9 cellular contexts compared by ENCODE assay signal in genomic region chr4:120517966-120518365, GRCh38.
DNase-seq lines count a peak whose midpoint lies in the region; ATAC-seq and TF ChIP-seq lines count a peak whose summit lies in the region.
"Had no signal": no experiment of that assay in that cellular context is flagged by ENCODE, and none has a peak within 500 bp of the region (broad histone marks: within the 10 kb centered on the region; RNA-seq: fewer than 3 reads in every experiment).

No MANE protein-coding gene starts in this region.

- H3K4me3 ChIP-seq in body of pancreas = peak overlapping the region in 1 of 2 donors; percentile 5

- intact Hi-C loops in body of pancreas (cut with DNase I) = no loop called here

- no peaks in the 10 kb centered on the region for H3K36me3 ChIP-seq in body of pancreas (replicated peaks in 1 of 2; ENCODE audit: insufficient read depth in 1 of 2, low read depth in 2 of 2)

- peak; percentile 31 for DNase-seq in AG09319 (ENCODE audit: extremely low read depth, low read depth)
- peak; percentile 47 for DNase-seq in HK-2 (ENCODE audit: unreplicated experiment)
- DNase-seq in body of pancreas = peak; percentile 59 to 69 (median 64)
- DNase-seq in lung microvascular endothelial cell (ENCODE audit: low read depth in 2 of 2) = peak; percentile 94 to 96
- no peak for DNase-seq in DMS114 treated with DMSO at 0.1 percent for 48 hours (lab: John Stamatoyannopoulos, UW; ENCODE audit: unreplicated experiment)
- no peak for DNase-seq in NCI-H187 (lab: John Stamatoyannopoulos, UW)
- no peak for DNase-seq in activated CD4-positive, alpha-beta T cell treated with anti-CD3 and anti-CD28 coated beads, Interleukin-2, amount 50 U/mL, for 1 hour

- ATAC-seq in body of pancreas (peak; percentile 98), HG03457 (IDR thresholded peaks at IDR 0.05; ENCODE audit: unreplicated experiment) (no peak)
- ATAC-seq: Panc1 had no signal

- H3K4me1 ChIP-seq in body of pancreas = no peaks in the 10 kb centered on the region

- no peak for TF ChIP-seq POLR2A in body of pancreas (IDR thresholded peaks at IDR 0.05)

- 41% methylated on average over 3 of the region's 3 CpGs for WGBS in body of pancreas, 2 donors

- H3K9me3 ChIP-seq in body of pancreas = peaks cover 0 to 4% (median 0%) of the 10 kb centered on the region in 3 donors

- H3K27me3 ChIP-seq in body of pancreas = no peaks in the 10 kb centered on the region

- H3K27ac ChIP-seq in body of pancreas = no peak overlapping the region

- TF ChIP-seq CTCF in AG09319 (IDR thresholded peaks at IDR 0.05; ENCODE audit: low read depth, low read length) (no peak), body of pancreas (IDR thresholded peaks at IDR 0.05) (no peak)

Comparison
In these comparisons a context has a peak if more than half of its experiments do, and no peak if none do; other contexts are left out.
1. DNase-seq: peak in AG09319 (single experiment), HK-2 (single experiment), body of pancreas (4 of 4) and lung microvascular endothelial cell (2 of 2); none in DMS114 treated with DMSO at 0.1 percent for 48 hours (single experiment), NCI-H187 (0 of 2) and activated CD4-positive, alpha-beta T cell treated with anti-CD3 and anti-CD28 coated beads, Interleukin-2, amount 50 U/mL, for 1 hour (single experiment).